ENCODE assay signal across 23 cellular contexts in the genomic region with DNA sequence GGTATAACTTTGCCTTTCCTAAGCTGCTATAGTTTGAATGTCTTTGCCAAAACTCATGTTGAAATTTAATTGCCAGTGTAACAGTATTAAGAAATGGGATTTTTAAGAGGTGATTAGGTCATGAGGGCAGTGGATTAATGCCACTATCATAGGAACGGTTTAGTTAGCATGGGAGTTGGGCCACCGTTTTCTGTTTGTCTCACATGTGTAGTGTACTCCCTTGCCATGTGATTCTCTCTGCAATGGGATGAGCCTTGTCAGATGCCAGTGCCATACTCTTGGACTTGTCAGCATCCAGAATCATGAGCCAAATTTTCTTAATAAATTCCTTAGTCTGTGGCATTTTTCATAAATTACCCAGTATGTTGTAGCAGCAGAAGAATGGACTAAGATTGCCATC.
"Had no signal": no experiment of that assay in that cellular context is flagged by ENCODE, and none has a peak within 500 bp of the region (broad histone marks: within the 10 kb centered on the region; RNA-seq: fewer than 3 reads in every experiment).

No MANE protein-coding gene starts in this region.

- H3K9me2 ChIP-seq: SK-N-SH had no signal

- H3K4me3 ChIP-seq: K562, MG63, SJSA1 had no signal

- H3K4me2 ChIP-seq: KMS-11, SK-N-SH had no signal

- DNase-seq: MG63, NCI-H1092, NCI-H1105 treated with DMSO at 0.1 percent for 48 hours, NCI-H1417 treated with DMSO at 0.1 percent for 48 hours, NCI-H146, NCI-H1694 treated with DMSO at 0.1 percent for 48 hours, NCI-H1930, NCI-H2081, NCI-H2107, NCI-H2171 treated with DMSO at 0.1 percent for 48 hours, NCI-H345, NCI-H446 treated with DMSO at 0.1 percent for 48 hours, NCI-H510A treated with DMSO at 0.1 percent for 48 hours, NCI-H526, Right ventricle myocardium superior, RPMI8226, SIG-M5, SK-N-SH, SW 1271, T-cell had no signal

- H3K27ac ChIP-seq: KMS-11, SJSA1 had no signal

- ATAC-seq: K562, T-cell had no signal

- H3K36me3 ChIP-seq: MG63, SJSA1 had no signal

- H3K9ac ChIP-seq: KMS-11, SK-N-SH had no signal

- H3K9me3 ChIP-seq: MG63, SJSA1, SK-N-SH had no signal

- H3K27me3 ChIP-seq: MG63, SJSA1 had no signal

- H3K4me1 ChIP-seq: SJSA1 had no signal
